In genomic region chr6:101779051-101779844, GRCh38 we compare ENCODE assay signal across 23 cellular contexts.
DNase-seq lines count a peak whose midpoint lies in the region; ATAC-seq, FAIRE-seq and TF ChIP-seq lines count a peak whose summit lies in the region.
"Had no signal": no experiment of that assay in that cellular context is flagged by ENCODE, and none has a peak within 500 bp of the region (broad histone marks: within the 10 kb centered on the region; RNA-seq: fewer than 3 reads in every experiment).

No MANE protein-coding gene starts in this region.

- H3K27ac ChIP-seq in breast epithelium (no peak overlapping the region), PC-3 (ENCODE audit: low read length) (no peak overlapping the region), kidney (ENCODE audit: low read depth in 2 of 2, low read length in 2 of 2) (no peak overlapping the region)
- H3K27ac ChIP-seq: PC-9, uterus had no signal

- POLR2A ChIA-PET in MCF 10A (lab: Yijun Ruan, JAX) (interaction anchor here (0.7 to 1.6 kb wide), 3 partner anchors 17 to 111 kb away, joined by 4 to 9 read pairs (median 6); no protein-coding TSS in a partner anchor), PC-3 (lab: Charles Lee; ENCODE audit: unreplicated experiment) (interaction anchor here (0.7 kb wide), 1 partner anchor 385 kb away, joined by 3 read pairs; the partner anchor contains the start of gene GRIK2)

- FAIRE-seq in kidney (lab: Jason Lieb, UNC) = no peak
- FAIRE-seq: GM12878, TTC549 had no signal

- H3K9me3 ChIP-seq in breast epithelium (no peaks in the 10 kb centered on the region), PC-3 (ENCODE audit: low read length) (no peaks in the 10 kb centered on the region), kidney (ENCODE audit: control insufficient read depth in 1 of 2, low read length in 2 of 2) (no peaks in the 10 kb centered on the region)
- H3K9me3 ChIP-seq: uterus had no signal

- CTCF ChIA-PET in MCF 10A (lab: Yijun Ruan, JAX) = no interaction called here
- CTCF ChIA-PET in PC-3 (lab: Charles Lee) = no interaction called here

- ATAC-seq in PC-3 (peak; percentile 50), esophagus mucosa (peak; percentile 47), HG03457 (IDR thresholded peaks at IDR 0.05; ENCODE audit: unreplicated experiment) (no peak)
- ATAC-seq: activated T-cell treated with anti-CD3 and anti-CD28 coated beads, Interleukin-2, amount 50 U/mL, for 4 hours; GM12878 had no signal

- no TSS peak for BruUV-seq in MCF 10A (replicated peaks; lab: Mats Ljungman, UMichigan)
- BruUV-seq in PC-3 (replicated peaks; lab: Mats Ljungman, UMichigan) = no TSS peak

- no peaks in the 10 kb centered on the region for H3K4me1 ChIP-seq in breast epithelium
- no peaks in the 10 kb centered on the region for H3K4me1 ChIP-seq in PC-3 (ENCODE audit: insufficient read depth, low read length)
- no peaks in the 10 kb centered on the region for H3K4me1 ChIP-seq in kidney (ENCODE audit: control insufficient read depth in 1 of 2, insufficient read depth in 1 of 2, low read depth in 1 of 2, low read length in 2 of 2)
- H3K4me1 ChIP-seq: uterus had no signal

- TF ChIP-seq CTCF in MCF 10A (IDR thresholded peaks at IDR 0.05; ENCODE audit: unreplicated experiment) (no peak), breast epithelium (IDR thresholded peaks at IDR 0.05) (no peak), PC-3 (conservative IDR thresholded peaks at IDR 0.05; ENCODE audit: low read depth, low read length) (no peak), retinal pigment epithelial cell (conservative IDR thresholded peaks at IDR 0.05; ENCODE audit: low read depth, low read length) (no peak), kidney (IDR thresholded peaks at IDR 0.05; ENCODE audit: borderline replicate concordance, extremely low read depth, insufficient read depth) (no peak)

- no peaks in the 10 kb centered on the region for H3K4me1 Mint-ChIP-seq in MCF 10A (ENCODE audit: insufficient read depth, unreplicated experiment)
- H3K4me1 Mint-ChIP-seq: endodermal cell, immature natural killer cell had no signal

- H3K9ac ChIP-seq in PC-3 (ENCODE audit: low read length) (no peak overlapping the region), kidney (ENCODE audit: low read length in 2 of 2) (no peak overlapping the region)

- H3K4me3 ChIP-seq in breast epithelium = no peak overlapping the region
- H3K4me3 ChIP-seq in PC-3 (ENCODE audit: low read length) = no peak overlapping the region
- no peak overlapping the region for H3K4me3 ChIP-seq in retinal pigment epithelial cell (ENCODE audit: low read length)
- no peak overlapping the region for H3K4me3 ChIP-seq in kidney (ENCODE audit: low read length in 2 of 2)
- H3K4me3 ChIP-seq: GM12878, PC-9, uterus had no signal

- no peak overlapping the region for H3K4me2 ChIP-seq in PC-3 (ENCODE audit: low read length)
- H3K4me2 ChIP-seq: PC-9 had no signal

- no peak for TF ChIP-seq POLR2A in breast epithelium (IDR thresholded peaks at IDR 0.05)

- no peaks in the 10 kb centered on the region for H4K20me1 ChIP-seq in PC-3 (ENCODE audit: low read length)

- H3K27me3 ChIP-seq in breast epithelium (no peaks in the 10 kb centered on the region), PC-3 (ENCODE audit: low read length) (no peaks in the 10 kb centered on the region)
- H3K27me3 ChIP-seq: uterus had no signal

- intact Hi-C loops in MCF 10A (cut with micrococcal nuclease) (no loop called here), breast epithelium (cut with DNase I; ENCODE audit: low total_unique reads) (no loop called here), PC-3 (cut with micrococcal nuclease) (no loop called here), kidney (cut with DNase I) (no loop called here)

- H3K4me3 Mint-ChIP-seq in MCF 10A (ENCODE audit: unreplicated experiment) = no peak overlapping the region
- H3K4me3 Mint-ChIP-seq: activated naive CD8-positive, alpha-beta T cell; activated T-cell treated with anti-CD3 and anti-CD28 coated beads, Interleukin-2, amount 50 U/mL, for 4 hours; CD4-positive, alpha-beta T cell; endodermal cell; immature natural killer cell; neural crest cell had no signal

- H3K36me3 ChIP-seq in breast epithelium = no peaks in the 10 kb centered on the region
- no peaks in the 10 kb centered on the region for H3K36me3 ChIP-seq in PC-3 (ENCODE audit: low read depth, low read length)
- H3K36me3 ChIP-seq in kidney (ENCODE audit: control insufficient read depth in 1 of 2, insufficient read depth in 2 of 2, low read length in 2 of 2) = no peaks in the 10 kb centered on the region
- H3K36me3 ChIP-seq: uterus had no signal

- DNase-seq in MCF 10A (ENCODE audit: unreplicated experiment) (peak; percentile 60), breast epithelium (ENCODE audit: low spot score in 2 of 2) (no peak), PC-3 (peak; percentile 13), retinal pigment epithelial cell (ENCODE audit: low read depth) (peak; percentile 11), NCI-H2196 treated with DMSO at 0.1 percent for 48 hours (lab: John Stamatoyannopoulos, UW; ENCODE audit: unreplicated experiment) (no peak), kidney (no peak)
- DNase-seq: activated CD4-positive, alpha-beta T cell treated with anti-CD3 and anti-CD28 coated beads, Interleukin-2, amount 50 U/mL, for 48 hours; activated T-cell treated with anti-CD3 and anti-CD28 coated beads, Interleukin-2, amount 50 U/mL, for 4 hours; CD4-positive, alpha-beta T cell; cerebellar nuclear complex; endodermal cell; immature natural killer cell; NCI-H2029 treated with DMSO at 0.1 percent for 48 hours; NCI-H524; retina; uterus had no signal

- no peaks in the 10 kb centered on the region for H3K27me3 Mint-ChIP-seq in MCF 10A (ENCODE audit: insufficient read depth, unreplicated experiment)
- H3K27me3 Mint-ChIP-seq: activated naive CD8-positive, alpha-beta T cell; CD4-positive, alpha-beta T cell had no signal

- no peaks in the 10 kb centered on the region for H3F3A ChIP-seq in PC-3 (ENCODE audit: low read length, unreplicated experiment)

- H3K79me2 ChIP-seq in PC-3 (ENCODE audit: low read length) = no peaks in the 10 kb centered on the region

- no peak overlapping the region for H3K27ac Mint-ChIP-seq in MCF 10A (ENCODE audit: low read depth, unreplicated experiment)
- H3K27ac Mint-ChIP-seq: activated naive CD8-positive, alpha-beta T cell; CD4-positive, alpha-beta T cell; endodermal cell; immature natural killer cell had no signal

- H3K9me3 Mint-ChIP-seq in MCF 10A (ENCODE audit: unreplicated experiment) = no peaks in the 10 kb centered on the region
- H3K9me3 Mint-ChIP-seq: CD4-positive, alpha-beta T cell had no signal

- H3K9me2 ChIP-seq in PC-3 (replicated peaks; ENCODE audit: low read length) = no peaks in the 10 kb centered on the region

- H2AFZ ChIP-seq in PC-3 (ENCODE audit: low read length) = no peak overlapping the region
- H2AFZ ChIP-seq: PC-9 had no signal

- H3K36me3 Mint-ChIP-seq in MCF 10A (ENCODE audit: insufficient read depth, unreplicated experiment) = no peaks in the 10 kb centered on the region
- H3K36me3 Mint-ChIP-seq: activated naive CD8-positive, alpha-beta T cell; immature natural killer cell had no signal

Comparison
In these comparisons a context has a peak if more than half of its experiments do, and no peak if none do; other contexts are left out.
1. DNase-seq: peak in MCF 10A (single experiment), PC-3 (single experiment) and retinal pigment epithelial cell (single experiment); none in breast epithelium (0 of 2), NCI-H2196 treated with DMSO at 0.1 percent for 48 hours (single experiment) and kidney (single experiment).